8 cellular contexts compared by ENCODE assay signal in genomic region chrX:131792356-131792749, GRCh38.
DNase-seq lines count a peak whose midpoint lies in the region; ATAC-seq and TF ChIP-seq lines count a peak whose summit lies in the region.

No MANE protein-coding gene starts in this region.

- POLR2A ChIA-PET in OCI-LY7 (lab: Charles Lee), result no interaction called here

- CTCF ChIA-PET in OCI-LY7 (lab: Charles Lee; ENCODE audit: unreplicated experiment), result no interaction called here

- H3K27me3 ChIP-seq in thyroid gland, result peaks cover 3% of the 10 kb centered on the region

- WGBS in thyroid gland, 2 donors, result 95 to 98% methylated on average over 13 of the region's 13 CpGs

- no peaks in the 10 kb centered on the region for H4K20me1 ChIP-seq in OCI-LY7 (ENCODE audit: insufficient read depth, low read length)

- TF ChIP-seq POLR2A in thyroid gland (IDR thresholded peaks at IDR 0.05), result no peak

- H3K9me2 ChIP-seq in OCI-LY7 (ENCODE audit: insufficient read depth, low read length), result no peaks in the 10 kb centered on the region

- intact Hi-C loops in OCI-LY7 (cut with micrococcal nuclease; ENCODE audit: unreplicated experiment) (no loop called here), thyroid gland (cut with DNase I) (no loop called here)

- TF ChIP-seq CTCF in OCI-LY7 (conservative IDR thresholded peaks at IDR 0.05; ENCODE audit: low read length) (no peak), fibroblast of the aortic adventitia (IDR thresholded peaks at IDR 0.05; ENCODE audit: insufficient read depth, low read length) (peak; percentile 48), thyroid gland (IDR thresholded peaks at IDR 0.05) (peak in 2 of 6 experiments; percentile 71 to 74)

- no peak overlapping the region for H2AFZ ChIP-seq in OCI-LY7 (ENCODE audit: low read length)

- H3K79me2 ChIP-seq in OCI-LY7 (ENCODE audit: insufficient read depth, low read depth, low read length), result no peaks in the 10 kb centered on the region

- H3K36me3 ChIP-seq in OCI-LY7 (ENCODE audit: insufficient read depth, low read length) (no peaks in the 10 kb centered on the region), thyroid gland (no peaks in the 10 kb centered on the region)

- BruUV-seq in OCI-LY7 (replicated peaks; lab: Mats Ljungman, UMichigan), result no TSS peak

- no peaks in the 10 kb centered on the region for H3K4me1 ChIP-seq in OCI-LY7 (ENCODE audit: insufficient read depth, low read length, poor library complexity, severe bottlenecking)
- peaks cover 4 to 5% of the 10 kb centered on the region in 2 donors for H3K4me1 ChIP-seq in thyroid gland

- no peak overlapping the region for H3K4me3 ChIP-seq in OCI-LY7 (ENCODE audit: low read depth, low read length, poor library complexity, severe bottlenecking)
- peak overlapping the region; percentile 60 for H3K4me3 ChIP-seq in fibroblast of the aortic adventitia (ENCODE audit: low read depth, low read length)
- H3K4me3 ChIP-seq in thyroid gland (replicated peaks in 1 of 3), result peak overlapping the region in 1 of 3 donors; percentile 26

- H3K27ac ChIP-seq in OCI-LY7 (ENCODE audit: low read depth, low read length, poor library complexity, severe bottlenecking) (no peak overlapping the region), thyroid gland (peak overlapping the region in 2 of 3 donors; percentile 78 to 83)

- peak; percentile 81 for ATAC-seq in GM21825 (IDR thresholded peaks at IDR 0.05; ENCODE audit: unreplicated experiment)
- ATAC-seq in HG03439 (IDR thresholded peaks at IDR 0.05; ENCODE audit: unreplicated experiment), result no peak

- H3K4me2 ChIP-seq in OCI-LY7 (ENCODE audit: low read length), result peak overlapping the region; percentile 23; the same call in 1 of the 2 replicates

- peak; percentile 12 for DNase-seq in COLO668 (lab: John Stamatoyannopoulos, UW; ENCODE audit: unreplicated experiment)
- no peak for DNase-seq in OCI-LY7 (ENCODE audit: low spot score)
- peak; percentile 98 for DNase-seq in fibroblast of the aortic adventitia (ENCODE audit: low read depth)
- DNase-seq in thyroid gland, result no peak
- no peak for DNase-seq in SHP77 treated with DMSO at 0.1 percent for 48 hours (lab: John Stamatoyannopoulos, UW)
- no peak for DNase-seq in activated naive CD4-positive, alpha-beta T cell treated with anti-CD3 and anti-CD28 coated beads, Interleukin-2, amount 50 U/mL, for 16 hours

- no peaks in the 10 kb centered on the region for H3K9me3 ChIP-seq in OCI-LY7 (ENCODE audit: low read length)
- no peaks in the 10 kb centered on the region for H3K9me3 ChIP-seq in thyroid gland

Comparison
In these comparisons a context has a peak if more than half of its experiments do, and no peak if none do; other contexts are left out.
1. DNase-seq: peak in COLO668 (single experiment) and fibroblast of the aortic adventitia (single experiment); none in OCI-LY7 (single experiment), thyroid gland (0 of 2), SHP77 treated with DMSO at 0.1 percent for 48 hours (single experiment) and activated naive CD4-positive, alpha-beta T cell treated with anti-CD3 and anti-CD28 coated beads, Interleukin-2, amount 50 U/mL, for 16 hours (single experiment).